8 cellular contexts compared by ENCODE assay signal in the genomic region with DNA sequence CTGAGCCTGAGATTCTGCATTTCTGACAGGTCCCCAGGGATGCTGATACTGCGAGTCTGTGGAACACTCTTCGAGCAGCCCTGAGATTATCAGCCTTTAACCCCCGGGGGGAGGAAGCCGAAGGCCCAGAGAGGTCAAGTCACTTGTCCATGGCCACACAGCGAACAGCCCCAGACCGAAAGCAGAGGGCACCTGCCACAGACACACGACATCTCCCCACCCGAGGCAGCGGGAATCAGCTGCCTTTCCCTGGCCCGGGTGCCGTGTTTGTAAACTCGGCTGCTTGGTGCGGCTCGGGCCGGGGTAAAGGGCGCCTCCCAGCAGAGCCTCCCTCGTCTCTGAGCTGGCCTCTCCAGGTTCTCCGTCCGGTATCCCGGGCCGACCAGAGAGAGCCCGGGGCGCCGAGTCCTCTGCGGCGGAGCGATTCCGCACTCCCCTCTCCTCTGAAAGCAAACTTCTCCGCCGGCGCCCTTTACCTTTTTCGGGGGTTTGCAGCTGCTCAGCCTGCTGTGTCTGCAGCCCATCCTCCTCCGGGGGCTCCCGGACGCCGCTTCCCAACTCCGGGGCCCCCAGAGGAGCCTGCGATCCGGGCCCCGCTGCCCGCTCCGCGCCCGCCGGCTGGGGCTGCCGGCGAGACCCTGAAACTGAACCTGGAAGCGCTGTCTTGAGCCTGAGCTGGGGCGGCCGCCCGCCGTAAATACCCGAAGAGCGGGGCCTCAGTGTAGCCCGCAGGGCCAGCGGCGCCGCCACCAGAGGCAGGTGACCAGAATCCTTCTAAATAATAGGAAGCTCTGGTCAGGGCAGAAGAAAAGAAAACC. TPM values are rescaled to one million over a fixed set of nuclear protein-coding genes. Genes with fewer than 3 reads are reported as not detected.
DNase-seq lines count a peak whose midpoint lies in the region; ATAC-seq and TF ChIP-seq lines count a peak whose summit lies in the region.

A gene with protein sequence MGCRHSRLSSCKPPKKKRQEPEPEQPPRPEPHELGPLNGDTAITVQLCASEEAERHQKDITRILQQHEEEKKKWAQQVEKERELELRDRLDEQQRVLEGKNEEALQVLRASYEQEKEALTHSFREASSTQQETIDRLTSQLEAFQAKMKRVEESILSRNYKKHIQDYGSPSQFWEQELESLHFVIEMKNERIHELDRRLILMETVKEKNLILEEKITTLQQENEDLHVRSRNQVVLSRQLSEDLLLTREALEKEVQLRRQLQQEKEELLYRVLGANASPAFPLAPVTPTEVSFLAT (minus strand): TSS at position 646 of the 818 bp plus-strand sequence. CDS start 122 bp downstream, at position 524.

- peaks cover 14% of the 10 kb centered on the region for H3K4me1 ChIP-seq in HUES64 (ENCODE audit: insufficient read depth, low read length)
- H3K4me1 ChIP-seq in heart left ventricle, result peaks cover 6 to 60% (median 43%) of the 10 kb centered on the region in 12 donors
- H3K4me1 ChIP-seq in parathyroid adenoma, result peaks cover 10% of the 10 kb centered on the region

- H3K9ac ChIP-seq in HUES64 (ENCODE audit: low read depth, low read length) (peak within 1 kb of the TSS; percentile 61), parathyroid adenoma (peak within 1 kb of the TSS; percentile 56)

- H3K27me3 Mint-ChIP-seq in activated naive CD8-positive, alpha-beta T cell treated with anti-CD3 and anti-CD28 coated beads, Interleukin-2, amount 10 ng/mL, durations not matched to agents 7 days and 5 days, result no peaks in the 10 kb centered on the region

- in situ Hi-C loops in G401 (cut with HindIII; ENCODE audit: low sequenced_read_pairs), result no loop called here
- in situ Hi-C loops in SK-MEL-5 (cut with HindIII; ENCODE audit: low pct_unique_long_range_greater_than_20kb, low sequenced_read_pairs), result no loop called here

- no peaks in the 10 kb centered on the region for H3K36me3 ChIP-seq in HUES64 (ENCODE audit: insufficient read depth, low read length)
- no peaks in the 10 kb centered on the region for H3K36me3 ChIP-seq in heart left ventricle
- H3K36me3 ChIP-seq in parathyroid adenoma (ENCODE audit: control insufficient read depth, insufficient read depth, low read length), result no peaks in the 10 kb centered on the region

- POLR2A ChIA-PET in activated naive CD8-positive, alpha-beta T cell treated with anti-CD3 and anti-CD28 coated beads, Interleukin-2, amount 10 ng/mL, durations not matched to agents 7 days and 5 days (lab: Charles Lee), result interaction anchor here (1.0 to 6.0 kb wide), 15 partner anchors 8 to 766 kb away, joined by 3 to 164 read pairs (median 4); a partner anchor contains a TSS

- ATAC-seq in GM21526 (IDR thresholded peaks at IDR 0.05; ENCODE audit: low FRiP score, unreplicated experiment), result peak; percentile 71
- ATAC-seq in activated naive CD8-positive, alpha-beta T cell treated with anti-CD3 and anti-CD28 coated beads, Interleukin-2, amount 10 ng/mL, durations not matched to agents 7 days and 5 days (ENCODE audit: low read depth), result peak; percentile 64
- peak; percentile 83 to 92 (median 88) for ATAC-seq in heart left ventricle

- DNase-seq in G401 (ENCODE audit: low spot score) (peak; percentile 75), SK-MEL-5 (ENCODE audit: low read depth, low spot score) (peak; percentile 58), heart left ventricle (peak; percentile 83 to 90 (median 86)), NCI-H1694 treated with DMSO at 0.1 percent for 48 hours (lab: John Stamatoyannopoulos, UW) (no peak)
- peak; percentile 76 for DNase-seq in activated naive CD8-positive, alpha-beta T cell treated with anti-CD3 and anti-CD28 coated beads, Interleukin-2, amount 10 ng/mL, durations not matched to agents 7 days and 5 days

- WGBS in HUES64, result 2% methylated on average over 58 of the region's 58 CpGs
- WGBS in heart left ventricle, 4 donors, result 0 to 4% (median 1%) methylated on average over 28 to 58 of the region's 58 CpGs

- H3K9me3 ChIP-seq in HUES64 (ENCODE audit: insufficient read depth, low read depth, low read length) (no peaks in the 10 kb centered on the region), heart left ventricle (no peaks in the 10 kb centered on the region), parathyroid adenoma (ENCODE audit: control insufficient read depth, low read length) (no peaks in the 10 kb centered on the region)

- peak within 1 kb of the TSS; percentile 82 for H3K27ac Mint-ChIP-seq in activated naive CD8-positive, alpha-beta T cell treated with anti-CD3 and anti-CD28 coated beads, Interleukin-2, amount 10 ng/mL, durations not matched to agents 7 days and 5 days

- peak within 1 kb of the TSS; percentile 67 for H3K4me2 ChIP-seq in parathyroid adenoma (ENCODE audit: low read length)

- TF ChIP-seq POLR2A in heart left ventricle (IDR thresholded peaks at IDR 0.05), result peak; percentile 77 to 92

- peak within 1 kb of the TSS; percentile 77 for H3K4me3 ChIP-seq in HUES64 (ENCODE audit: low read length)
- peak within 1 kb of the TSS; percentile 68 to 95 (median 82) for H3K4me3 ChIP-seq in heart left ventricle
- H3K4me3 ChIP-seq in parathyroid adenoma (ENCODE audit: low read depth, low read length), result peak within 1 kb of the TSS; percentile 86

- H3K9me3 Mint-ChIP-seq in activated naive CD8-positive, alpha-beta T cell treated with anti-CD3 and anti-CD28 coated beads, Interleukin-2, amount 10 ng/mL, durations not matched to agents 7 days and 5 days, result no peaks in the 10 kb centered on the region

- H3K4me1 Mint-ChIP-seq in activated naive CD8-positive, alpha-beta T cell treated with anti-CD3 and anti-CD28 coated beads, Interleukin-2, amount 10 ng/mL, durations not matched to agents 7 days and 5 days, result peaks cover 45% of the 10 kb centered on the region

- TF ChIP-seq CTCF in heart left ventricle (IDR thresholded peaks at IDR 0.05) (peak in 7 of 12 donors; percentile 23 to 51 (median 33)), parathyroid adenoma (IDR thresholded peaks at IDR 0.05) (no peak)

- H3K79me2 ChIP-seq in parathyroid adenoma, result peaks cover 2% of the 10 kb centered on the region

- peaks cover 10% of the 10 kb centered on the region for H3K36me3 Mint-ChIP-seq in activated naive CD8-positive, alpha-beta T cell treated with anti-CD3 and anti-CD28 coated beads, Interleukin-2, amount 10 ng/mL, durations not matched to agents 7 days and 5 days

- H3K4me3 Mint-ChIP-seq in activated naive CD8-positive, alpha-beta T cell treated with anti-CD3 and anti-CD28 coated beads, Interleukin-2, amount 10 ng/mL, durations not matched to agents 7 days and 5 days, result peak within 1 kb of the TSS; percentile 83

- H3K27me3 ChIP-seq in HUES64 (ENCODE audit: insufficient read depth, low read length) (peaks cover 19% of the 10 kb centered on the region), heart left ventricle (no peaks in the 10 kb centered on the region), parathyroid adenoma (ENCODE audit: control insufficient read depth, insufficient read depth, low read length) (no peaks in the 10 kb centered on the region)

- peak within 1 kb of the TSS; percentile 95 for H2AFZ ChIP-seq in parathyroid adenoma

- intact Hi-C loops in heart left ventricle (cut with DNase I), result loop anchor here in 2 of 10 donors (5.0 to 10.0 kb wide), 2 partner anchors 41 to 59 kb away; no protein-coding TSS in a partner anchor

- H3K27ac ChIP-seq in HUES64 (ENCODE audit: low read depth, low read length) (no peak within 1 kb of the TSS), heart left ventricle (peak within 1 kb of the TSS; percentile 76 to 96 (median 90)), parathyroid adenoma (peak within 1 kb of the TSS; percentile 73)

RNA-seq across cellular contexts. Expression of the gene that starts here (rescaled TPM):
- 3.9 and 7.0 TPM in 2 replicates for total RNA-seq in G401 (2014; rRNA removed; shearing (Covaris generic))
- polyA plus RNA-seq in HUES64 (2013, experiment 1 of 2), result 5.4 TPM
- polyA plus RNA-seq in HUES64 (2013, experiment 2 of 2), result 4.9 TPM
- total RNA-seq in SK-MEL-5 (2014; rRNA removed; shearing (Covaris generic)), result 1.1 TPM in 2 replicates
- 1.7 and 1.9 TPM in 2 replicates for polyA plus RNA-seq in SK-MEL-5 (2015; cell fraction: cytosol; rRNA removed)
- polyA plus RNA-seq in SK-MEL-5 (2015; cell fraction: nucleus; rRNA removed), result 0.42 and 0.72 TPM in 2 replicates
- total RNA-seq in activated naive CD8-positive, alpha-beta T cell treated with anti-CD3 and anti-CD28 coated beads, Interleukin-2, amount 10 ng/mL, durations not matched to agents 7 days and 5 days, result 100 to 1,000 TPM; 108 to 110 TPM
- total RNA-seq in heart left ventricle, result 100 to 1,000 TPM in 7 of 9 donors, 10 to 100 TPM in 2; 82.5 to 207 (median 119) TPM
- 100 to 1,000 TPM in 1 of 2 donors, 10 to 100 TPM in 1; 92.9 to 245 TPM for polyA plus RNA-seq in heart left ventricle

Comparison
In these comparisons a context has a peak if more than half of its experiments do, and no peak if none do; other contexts are left out.
1. RNA of the gene that starts here (total RNA-seq): 82.5 to 207 TPM in heart left ventricle and 108 to 110 TPM in activated naive CD8-positive, alpha-beta T cell treated with anti-CD3 and anti-CD28 coated beads, Interleukin-2, amount 10 ng/mL, durations not matched to agents 7 days and 5 days; 3.9 to 7.0 TPM in G401 and 1.1 TPM in SK-MEL-5; every median in the first group is over 10 times any median in the second.
2. Peak in every context shown above with its lines, with median percentiles within 50 percentile points of each other: ATAC-seq and H3K4me3 ChIP-seq.